Comparison of ENCODE assay signal across 8 cellular contexts in the genomic region with DNA sequence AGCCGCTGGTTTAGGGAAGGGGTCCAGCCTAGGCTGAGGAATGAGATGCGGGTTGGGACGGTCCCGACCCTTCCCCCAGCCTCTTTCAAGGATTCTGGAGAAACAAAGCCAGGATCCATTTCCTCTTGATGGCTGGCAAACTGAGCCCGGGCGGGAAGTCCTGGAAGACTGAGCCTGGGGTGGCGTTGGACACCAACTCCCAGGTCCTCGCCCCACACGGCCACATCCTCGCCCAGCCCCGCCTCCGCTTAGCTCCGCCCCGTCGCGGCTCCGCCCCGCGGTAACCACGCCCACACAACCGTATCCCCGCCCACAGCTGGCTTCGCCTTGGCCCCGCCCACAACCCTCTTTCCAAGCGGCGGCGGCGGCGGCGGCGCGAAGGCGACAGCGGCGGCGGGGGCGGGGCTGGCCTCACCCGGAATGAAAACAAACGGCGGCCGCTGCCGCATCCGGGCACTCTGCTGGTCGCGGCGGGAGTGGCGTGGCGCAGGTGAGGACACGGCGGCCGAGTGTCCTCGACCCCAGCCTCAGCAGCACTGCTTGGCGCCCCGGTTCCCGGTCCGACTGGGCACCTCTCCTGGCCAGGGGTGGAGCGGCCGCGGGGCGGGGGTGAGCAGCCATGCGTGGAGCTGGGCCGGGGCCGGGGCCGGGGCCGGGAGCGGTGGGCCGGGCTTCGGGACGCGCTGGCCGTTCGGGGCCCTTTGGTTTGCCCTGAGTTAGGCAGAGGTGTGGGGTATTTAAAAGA. TPM values are rescaled to one million over a fixed set of nuclear protein-coding genes. Genes with fewer than 3 reads are reported as not detected.
DNase-seq lines count a peak whose midpoint lies in the region; ATAC-seq and TF ChIP-seq lines count a peak whose summit lies in the region.

A gene with protein sequence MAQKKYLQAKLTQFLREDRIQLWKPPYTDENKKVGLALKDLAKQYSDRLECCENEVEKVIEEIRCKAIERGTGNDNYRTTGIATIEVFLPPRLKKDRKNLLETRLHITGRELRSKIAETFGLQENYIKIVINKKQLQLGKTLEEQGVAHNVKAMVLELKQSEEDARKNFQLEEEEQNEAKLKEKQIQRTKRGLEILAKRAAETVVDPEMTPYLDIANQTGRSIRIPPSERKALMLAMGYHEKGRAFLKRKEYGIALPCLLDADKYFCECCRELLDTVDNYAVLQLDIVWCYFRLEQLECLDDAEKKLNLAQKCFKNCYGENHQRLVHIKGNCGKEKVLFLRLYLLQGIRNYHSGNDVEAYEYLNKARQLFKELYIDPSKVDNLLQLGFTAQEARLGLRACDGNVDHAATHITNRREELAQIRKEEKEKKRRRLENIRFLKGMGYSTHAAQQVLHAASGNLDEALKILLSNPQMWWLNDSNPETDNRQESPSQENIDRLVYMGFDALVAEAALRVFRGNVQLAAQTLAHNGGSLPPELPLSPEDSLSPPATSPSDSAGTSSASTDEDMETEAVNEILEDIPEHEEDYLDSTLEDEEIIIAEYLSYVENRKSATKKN (plus strand): TSS at position 456 of the 745 bp plus-strand sequence. CDS start 3,538 bp downstream, outside the sequence.

- H3K27ac ChIP-seq in duodenal mucosa (ENCODE audit: low read depth, low read length): peak within 1 kb of the TSS; percentile 91

- peaks cover 31% of the 10 kb centered on the region for H3K4me1 Mint-ChIP-seq in activated CD8-positive, alpha-beta T cell treated with anti-CD3 and anti-CD28 coated beads, Interleukin-2, amount 10 ng/mL, durations not matched to agents 7 days and 5 days (ENCODE audit: low read depth)

- no peaks in the 10 kb centered on the region for H3K9me3 ChIP-seq in duodenal mucosa (ENCODE audit: control insufficient read depth in 1 of 2, low read length in 2 of 2)

- intact Hi-C loops in lower leg skin (cut with DNase I; ENCODE audit: low total_unique reads): no loop called here

- H3K4me3 ChIP-seq in duodenal mucosa (ENCODE audit: low read depth in 1 of 2, low read length in 2 of 2) (peak within 1 kb of the TSS; percentile 72 to 83), lower leg skin (ENCODE audit: low read depth, poor library complexity, severe bottlenecking) (peak within 1 kb of the TSS; percentile 94)

- TF ChIP-seq CTCF in lower leg skin (IDR thresholded peaks at IDR 0.05): no peak

- H3K27me3 Mint-ChIP-seq in activated CD8-positive, alpha-beta T cell treated with anti-CD3 and anti-CD28 coated beads, Interleukin-2, amount 10 ng/mL, durations not matched to agents 7 days and 5 days (ENCODE audit: low read depth): no peaks in the 10 kb centered on the region

- peak; percentile 28 for ATAC-seq in HG03469 (IDR thresholded peaks at IDR 0.05; ENCODE audit: unreplicated experiment)
- peak; percentile 80 for ATAC-seq in activated CD8-positive, alpha-beta T cell treated with anti-CD3 and anti-CD28 coated beads, Interleukin-2, amount 10 ng/mL, durations not matched to agents 7 days and 5 days

- CTCF ChIA-PET in activated CD8-positive, alpha-beta T cell treated with anti-CD3 and anti-CD28 coated beads, Interleukin-2, amount 10 ng/mL, durations not matched to agents 7 days and 5 days (lab: Charles Lee): interaction anchor here (0.9 to 7.8 kb wide), 8 partner anchors 9 to 107 kb away, joined by 3 to 108 read pairs (median 6); no protein-coding TSS in a partner anchor

- peaks cover 35 to 36% of the 10 kb centered on the region in 2 donors for H3K4me1 ChIP-seq in duodenal mucosa (ENCODE audit: control insufficient read depth in 1 of 2, insufficient read depth in 2 of 2, low read length in 2 of 2)

- peak within 1 kb of the TSS; percentile 83 for H3K4me3 Mint-ChIP-seq in activated CD8-positive, alpha-beta T cell treated with anti-CD3 and anti-CD28 coated beads, Interleukin-2, amount 10 ng/mL, durations not matched to agents 7 days and 5 days

- peaks cover 32% of the 10 kb centered on the region for H3K36me3 Mint-ChIP-seq in activated CD8-positive, alpha-beta T cell treated with anti-CD3 and anti-CD28 coated beads, Interleukin-2, amount 10 ng/mL, durations not matched to agents 7 days and 5 days (ENCODE audit: low read depth)

- peaks cover 7 to 16% of the 10 kb centered on the region in 2 donors for H3K36me3 ChIP-seq in duodenal mucosa (ENCODE audit: control insufficient read depth in 1 of 2, insufficient read depth in 2 of 2, low read length in 2 of 2)

- 3 to 6% methylated on average over 44 to 63 of the region's 72 CpGs for WGBS in lower leg skin, 2 donors

- no peaks in the 10 kb centered on the region for H3K27me3 ChIP-seq in duodenal mucosa (ENCODE audit: control insufficient read depth in 1 of 2, insufficient read depth in 2 of 2, low read length in 2 of 2)

- H3K9me3 Mint-ChIP-seq in activated CD8-positive, alpha-beta T cell treated with anti-CD3 and anti-CD28 coated beads, Interleukin-2, amount 10 ng/mL, durations not matched to agents 7 days and 5 days (ENCODE audit: insufficient read depth): peaks cover 8% of the 10 kb centered on the region

- POLR2A ChIA-PET in activated CD8-positive, alpha-beta T cell treated with anti-CD3 and anti-CD28 coated beads, Interleukin-2, amount 10 ng/mL, durations not matched to agents 7 days and 5 days (lab: Charles Lee): interaction anchor here (0.6 to 4.8 kb wide), 8 partner anchors 10 to 541 kb away, joined by 3 to 58 read pairs (median 3); a partner anchor contains a TSS

- H3K27ac Mint-ChIP-seq in activated CD8-positive, alpha-beta T cell treated with anti-CD3 and anti-CD28 coated beads, Interleukin-2, amount 10 ng/mL, durations not matched to agents 7 days and 5 days: peak within 1 kb of the TSS; percentile 84

- peak; percentile 94 for DNase-seq in Ammon's horn (ENCODE audit: low spot score)
- peak; percentile 59 for DNase-seq in NCI-H82 treated with DMSO at 0.1 percent for 48 hours (lab: John Stamatoyannopoulos, UW; ENCODE audit: unreplicated experiment)
- peak; percentile 92 for DNase-seq in activated CD8-positive, alpha-beta T cell treated with anti-CD3 and anti-CD28 coated beads, Interleukin-2, amount 10 ng/mL, durations not matched to agents 7 days and 5 days
- peak; percentile 86 to 98 for DNase-seq in lower leg skin (ENCODE audit: low spot score in 2 of 2)
- peak; percentile 85 to 90 for DNase-seq in stimulated activated CD4-positive, alpha-beta T cell treated with anti-CD3 and anti-CD28 coated beads, Interleukin-4, amount 100 ng/mL, for 4 hours

- peak; percentile 66 for TF ChIP-seq POLR2A in GM19193 (IDR thresholded peaks at IDR 0.05; ENCODE audit: extremely low read depth, insufficient read depth, insufficient read length)
- peak in 1 of 2 donors; percentile 44 for TF ChIP-seq POLR2A in lower leg skin (IDR thresholded peaks at IDR 0.05)

- peak within 1 kb of the TSS; percentile 55 to 83 for H3K9ac ChIP-seq in duodenal mucosa (ENCODE audit: low read depth in 1 of 2, low read length in 2 of 2)

RNA-seq across cellular contexts. Expression of the gene that starts here (rescaled TPM):
- total RNA-seq in activated CD8-positive, alpha-beta T cell treated with anti-CD3 and anti-CD28 coated beads, Interleukin-2, amount 10 ng/mL, durations not matched to agents 7 days and 5 days: 10 to 100 TPM; 59.0 to 59.2 TPM
- total RNA-seq in lower leg skin: 10 to 100 TPM; 40.1 to 48.3 (median 47.5) TPM

Comparison
In these comparisons a context has a peak if more than half of its experiments do, and no peak if none do; other contexts are left out.
1. Peak in every context shown above with its lines: DNase-seq, ATAC-seq, H3K4me3 ChIP-seq and H3K27ac ChIP-seq.